ENCODE assay signal across 33 cellular contexts in genomic region chr3:129360705-129361460, GRCh38.
DNase-seq lines count a peak whose midpoint lies in the region; ATAC-seq and TF ChIP-seq lines count a peak whose summit lies in the region.
"Had no signal": no experiment of that assay in that cellular context is flagged by ENCODE, and none has a peak within 500 bp of the region (broad histone marks: within the 10 kb centered on the region; RNA-seq: fewer than 3 reads in every experiment).

No MANE protein-coding gene starts in this region.

- intact Hi-C loops in Panc1 (cut with micrococcal nuclease; ENCODE audit: unreplicated experiment) = no loop called here

- ATAC-seq in Panc1 (peak; percentile 52), HG03135 (IDR thresholded peaks at IDR 0.05; ENCODE audit: unreplicated experiment) (no peak)
- ATAC-seq: foreskin keratinocyte; natural killer cell treated with Interleukin-12 subunit alpha and Interleukin-12 subunit beta and Interleukin-15 and Interleukin-18, amount 100 ng/mL, for 72 hours; pancreas had no signal

- DNase-seq in H9 (no peak), Panc1 (ENCODE audit: low read depth, low spot score) (no peak), neural progenitor cell (ENCODE audit: low spot score) (peak; percentile 51), H4 (ENCODE audit: low spot score) (no peak), NOMO-1 treated with DMSO at 0.1 percent for 48 hours (lab: John Stamatoyannopoulos, UW; ENCODE audit: unreplicated experiment) (no peak), NCI-H2107 (lab: John Stamatoyannopoulos, UW) (no peak)
- DNase-seq: activated CD4-positive, alpha-beta T cell treated with anti-CD3 and anti-CD28 coated beads, Interleukin-2, amount 10 ng/mL, durations not matched to agents 24 days and 14 days; activated gamma-delta T cell; activated naive CD8-positive, alpha-beta T cell treated with anti-CD3 and anti-CD28 coated beads for 36 hours; activated T-cell treated with anti-CD3 and anti-CD28 coated beads, Interleukin-2, amount 50 U/mL, for 24 hours; DMS79; foreskin keratinocyte; GDM1; kidney glomerular epithelial cell; MG63; NCI-H2029; Peyer's patch; SHP77 treated with DMSO at 0.1 percent for 48 hours; stimulated activated CD4-positive, alpha-beta T cell treated with anti-CD3 and anti-CD28 coated beads, Interleukin-1b, Interleukin-23, amount 100 ng/mL, for 48 hours; T-helper 9 cell; testis had no signal

- H3K9ac ChIP-seq in H9 (ENCODE audit: extremely low read depth, insufficient read length, low read length) (no peak overlapping the region), neural progenitor cell (no peak overlapping the region)
- H3K9ac ChIP-seq: KMS-11 had no signal

- no peaks in the 10 kb centered on the region for H3K79me1 ChIP-seq in H9 (ENCODE audit: insufficient read depth, low read depth, low read length, poor library complexity, severe bottlenecking)

- H4K5ac ChIP-seq in H9 (ENCODE audit: insufficient read length, low read depth, low read length) = no peak overlapping the region

- no peak overlapping the region for H2AFZ ChIP-seq in H9 (ENCODE audit: low read length)
- H2AFZ ChIP-seq in neural progenitor cell (replicated peaks) = peak overlapping the region; percentile 8

- H3K27me3 Mint-ChIP-seq in H9 (ENCODE audit: low read depth) (peaks cover 12% of the 10 kb centered on the region), neural progenitor cell (ENCODE audit: insufficient read depth, low read depth) (peaks cover 12% of the 10 kb centered on the region)
- H3K27me3 Mint-ChIP-seq: activated CD4-positive, alpha-beta T cell treated with anti-CD3 and anti-CD28 coated beads, Interleukin-2, amount 10 ng/mL, durations not matched to agents 24 days and 14 days; activated naive CD8-positive, alpha-beta T cell treated with anti-CD3 and anti-CD28 coated beads for 36 hours; activated T-cell treated with anti-CD3 and anti-CD28 coated beads, Interleukin-2, amount 50 U/mL, for 24 hours; natural killer cell treated with Interleukin-12 subunit alpha and Interleukin-12 subunit beta and Interleukin-15 and Interleukin-18, amount 100 ng/mL, for 72 hours; stimulated activated naive CD8-positive, alpha-beta T cell treated with anti-CD3 and anti-CD28 coated beads, Interleukin-15, Interleukin-2, amounts not matched to agents 100 ng/mL and 50 ng/mL, for 24 hours had no signal

- H3F3A ChIP-seq in neural progenitor cell (ENCODE audit: low read depth) = peaks cover 18% of the 10 kb centered on the region

- no peak overlapping the region for H3T11ph ChIP-seq in H9 (ENCODE audit: low read length)

- H3K27me3 ChIP-seq in H9 (ENCODE audit: insufficient read depth, low read length) = no peaks in the 10 kb centered on the region
- H3K27me3 ChIP-seq in Panc1 (ENCODE audit: control insufficient read depth, insufficient read depth, low read length) = no peaks in the 10 kb centered on the region
- H3K27me3 ChIP-seq in ectodermal cell (ENCODE audit: control insufficient read depth, insufficient read depth, low read length, poor library complexity, severe bottlenecking) = no peaks in the 10 kb centered on the region
- H3K27me3 ChIP-seq in neural progenitor cell = no peaks in the 10 kb centered on the region
- H3K27me3 ChIP-seq: ascending aorta, heart left ventricle, MG63, pancreas, Peyer's patch, testis had no signal

- H3K79me2 ChIP-seq in H9 (ENCODE audit: insufficient read depth, low read length) = no peaks in the 10 kb centered on the region
- H3K79me2 ChIP-seq in neural progenitor cell (ENCODE audit: low read depth) = no peaks in the 10 kb centered on the region

- H2AK5ac ChIP-seq in H9 (ENCODE audit: insufficient read length, low read length) = no peak overlapping the region

- no peak overlapping the region for H3K18ac ChIP-seq in H9 (ENCODE audit: insufficient read length, low read depth, low read length)

- no CpG with 5 or more reads among the region's 13 CpGs for WGBS in H9 (ENCODE audit: extremely low coverage, insufficient read length, low lambda C conversion rate)
- 87 to 92% methylated on average over 13 of the region's 13 CpGs for WGBS in ectodermal cell, 2 experiments

- H3K36me3 ChIP-seq in Panc1 (ENCODE audit: control insufficient read depth, insufficient read depth, low read length) (no peaks in the 10 kb centered on the region), ectodermal cell (ENCODE audit: control insufficient read depth, insufficient read depth, low read length) (no peaks in the 10 kb centered on the region), neural progenitor cell (no peaks in the 10 kb centered on the region)
- H3K36me3 ChIP-seq: ascending aorta, esophagus muscularis mucosa, heart left ventricle, MG63, pancreas, Peyer's patch had no signal

- H3K4me1 Mint-ChIP-seq in H9 (peaks cover 13 to 26% of the 10 kb centered on the region in 2 experiments), neural progenitor cell (peaks cover 27% of the 10 kb centered on the region)
- H3K4me1 Mint-ChIP-seq: activated CD4-positive, alpha-beta T cell treated with anti-CD3 and anti-CD28 coated beads, Interleukin-2, amount 10 ng/mL, durations not matched to agents 24 days and 14 days; activated naive CD8-positive, alpha-beta T cell treated with anti-CD3 and anti-CD28 coated beads for 36 hours; central memory CD8-positive, alpha-beta T cell had no signal

- H4K20me1 ChIP-seq in H9 (ENCODE audit: control insufficient read depth, insufficient read depth, insufficient read length) = no peaks in the 10 kb centered on the region
- no peaks in the 10 kb centered on the region for H4K20me1 ChIP-seq in neural progenitor cell (ENCODE audit: low read depth)

- no peaks in the 10 kb centered on the region for H3K23me2 ChIP-seq in H9 (ENCODE audit: insufficient read length, low read depth, low read length, poor library complexity, severe bottlenecking)

- H3K27ac Mint-ChIP-seq in H9 = peak overlapping the region in 2 of 3 experiments; percentile 45 to 94; a peak in 2 of 7 replicates
- H3K27ac Mint-ChIP-seq in neural progenitor cell = peak overlapping the region; percentile 78
- H3K27ac Mint-ChIP-seq: activated CD4-positive, alpha-beta T cell treated with anti-CD3 and anti-CD28 coated beads, Interleukin-2, amount 10 ng/mL, durations not matched to agents 24 days and 14 days; activated naive CD8-positive, alpha-beta T cell treated with anti-CD3 and anti-CD28 coated beads for 36 hours; activated T-cell treated with anti-CD3 and anti-CD28 coated beads, Interleukin-2, amount 50 U/mL, for 24 hours; natural killer cell treated with Interleukin-12 subunit alpha and Interleukin-12 subunit beta and Interleukin-15 and Interleukin-18, amount 100 ng/mL, for 72 hours; stimulated activated naive CD8-positive, alpha-beta T cell treated with anti-CD3 and anti-CD28 coated beads, Interleukin-15, Interleukin-2, amounts not matched to agents 100 ng/mL and 50 ng/mL, for 24 hours had no signal

- H3K9me3 ChIP-seq in H9 (ENCODE audit: control insufficient read depth, low read depth, low read length) = no peaks in the 10 kb centered on the region
- no peaks in the 10 kb centered on the region for H3K9me3 ChIP-seq in Panc1 (ENCODE audit: control insufficient read depth, insufficient read depth, low read depth, low read length)
- no peaks in the 10 kb centered on the region for H3K9me3 ChIP-seq in ectodermal cell (ENCODE audit: control insufficient read depth, low read length)
- no peaks in the 10 kb centered on the region for H3K9me3 ChIP-seq in neural progenitor cell (ENCODE audit: low read depth)
- H3K9me3 ChIP-seq: ascending aorta, esophagus muscularis mucosa, heart left ventricle, MG63, pancreas, Peyer's patch, testis had no signal

- no peak overlapping the region for H4K8ac ChIP-seq in H9 (replicated peaks; ENCODE audit: insufficient read length, low read depth, low read length)

- H3K14ac ChIP-seq in H9 (ENCODE audit: insufficient read depth, low read length) = no peak overlapping the region

- no peak overlapping the region for H3K4me3 Mint-ChIP-seq in H9
- H3K4me3 Mint-ChIP-seq in neural progenitor cell = no peak overlapping the region
- H3K4me3 Mint-ChIP-seq: activated CD4-positive, alpha-beta T cell treated with anti-CD3 and anti-CD28 coated beads, Interleukin-2, amount 10 ng/mL, durations not matched to agents 24 days and 14 days; activated naive CD8-positive, alpha-beta T cell treated with anti-CD3 and anti-CD28 coated beads for 36 hours; activated T-cell treated with anti-CD3 and anti-CD28 coated beads, Interleukin-2, amount 50 U/mL, for 24 hours; CD14-positive monocyte; central memory CD8-positive, alpha-beta T cell; natural killer cell treated with Interleukin-12 subunit alpha and Interleukin-12 subunit beta and Interleukin-15 and Interleukin-18, amount 100 ng/mL, for 72 hours; stimulated activated naive CD8-positive, alpha-beta T cell treated with anti-CD3 and anti-CD28 coated beads, Interleukin-15, Interleukin-2, amounts not matched to agents 100 ng/mL and 50 ng/mL, for 24 hours had no signal

- peaks cover 15 to 20% of the 10 kb centered on the region in 2 experiments for H3K9me3 Mint-ChIP-seq in H9
- H3K9me3 Mint-ChIP-seq in neural progenitor cell = peaks cover 13% of the 10 kb centered on the region
- H3K9me3 Mint-ChIP-seq: activated CD4-positive, alpha-beta T cell treated with anti-CD3 and anti-CD28 coated beads, Interleukin-2, amount 10 ng/mL, durations not matched to agents 24 days and 14 days; activated naive CD8-positive, alpha-beta T cell treated with anti-CD3 and anti-CD28 coated beads for 36 hours; activated T-cell treated with anti-CD3 and anti-CD28 coated beads, Interleukin-2, amount 50 U/mL, for 24 hours; central memory CD8-positive, alpha-beta T cell; natural killer cell treated with Interleukin-12 subunit alpha and Interleukin-12 subunit beta and Interleukin-15 and Interleukin-18, amount 100 ng/mL, for 72 hours; stimulated activated naive CD8-positive, alpha-beta T cell treated with anti-CD3 and anti-CD28 coated beads, Interleukin-15, Interleukin-2, amounts not matched to agents 100 ng/mL and 50 ng/mL, for 24 hours had no signal

- no peak overlapping the region for H2BK12ac ChIP-seq in H9 (ENCODE audit: insufficient read length, low read depth, low read length)

- H2BK120ac ChIP-seq in H9 (ENCODE audit: low read depth, low read length, poor library complexity, severe bottlenecking) = no peak overlapping the region

- no peak overlapping the region for H4K91ac ChIP-seq in H9 (ENCODE audit: insufficient read length, low read depth, low read length)

- no peak overlapping the region for H2BK20ac ChIP-seq in H9 (ENCODE audit: low read depth, low read length, poor library complexity, severe bottlenecking)

- POLR2A ChIA-PET in Panc1 (lab: Charles Lee) = no interaction called here

- H3K23ac ChIP-seq in H9 (ENCODE audit: insufficient read length, low read depth, low read length) = no peak overlapping the region

- no peak overlapping the region for H3K56ac ChIP-seq in H9 (ENCODE audit: insufficient read length, low read depth, low read length)

- H3K27ac ChIP-seq in H9 (ENCODE audit: insufficient read length, low read depth, low read length) (no peak overlapping the region), Panc1 (ENCODE audit: low read length) (no peak overlapping the region), ectodermal cell (ENCODE audit: insufficient read depth, low read depth, low read length, poor library complexity, severe bottlenecking) (peak overlapping the region; percentile 36), neural progenitor cell (peak overlapping the region; percentile 25)
- H3K27ac ChIP-seq: ascending aorta, esophagus muscularis mucosa, foreskin keratinocyte, heart left ventricle, KMS-11, pancreas, Peyer's patch, testis had no signal

- in situ Hi-C loops in Panc1 (cut with HindIII; ENCODE audit: low pct_unique_long_range_greater_than_20kb, low sequenced_read_pairs) = no loop called here

- H2BK5ac ChIP-seq in H9 (ENCODE audit: insufficient read length, low read length) = no peak overlapping the region

- no peak; the same call in 2 of the 3 replicates for TF ChIP-seq CTCF in H9 (conservative IDR thresholded peaks at IDR 0.05)
- TF ChIP-seq CTCF in Panc1 (IDR thresholded peaks at IDR 0.05) = no peak
- TF ChIP-seq CTCF in neural progenitor cell (IDR thresholded peaks at IDR 0.05) = no peak

- H3K4me2 ChIP-seq in H9 (ENCODE audit: insufficient read depth, insufficient read length, low read length) (no peak overlapping the region), neural progenitor cell (peak overlapping the region; percentile 1)
- H3K4me2 ChIP-seq: KMS-11 had no signal

- H2BK15ac ChIP-seq in H9 (ENCODE audit: low read depth, low read length) = no peak overlapping the region

- CTCF ChIA-PET in Panc1 (lab: Charles Lee) = interaction anchor here (1.0 kb wide), 1 partner anchor 22 kb away, joined by 3 read pairs; no protein-coding TSS in a partner anchor

- no peak overlapping the region for H3K4ac ChIP-seq in H9 (ENCODE audit: low read depth, low read length)

- H3K36me3 Mint-ChIP-seq in H9 (ENCODE audit: insufficient read depth in 1 of 3, low read depth in 3 of 3) = peaks cover 8 to 10% (median 9%) of the 10 kb centered on the region in 3 experiments; a peak in 5 of 7 replicates
- peaks cover 4% of the 10 kb centered on the region for H3K36me3 Mint-ChIP-seq in neural progenitor cell
- H3K36me3 Mint-ChIP-seq: activated naive CD8-positive, alpha-beta T cell treated with anti-CD3 and anti-CD28 coated beads for 36 hours; CD14-positive monocyte; natural killer cell treated with Interleukin-12 subunit alpha and Interleukin-12 subunit beta and Interleukin-15 and Interleukin-18, amount 100 ng/mL, for 72 hours had no signal

- BruUV-seq in Panc1 (replicated peaks; lab: Mats Ljungman, UMichigan) = no TSS peak

- H3K4me3 ChIP-seq in Panc1 (ENCODE audit: low read depth in 2 of 2, low read length in 2 of 2) (no peak overlapping the region), ectodermal cell (ENCODE audit: insufficient read depth, low read depth, low read length) (no peak overlapping the region), neural progenitor cell (no peak overlapping the region)
- H3K4me3 ChIP-seq: ascending aorta, esophagus muscularis mucosa, heart left ventricle, lung, MG63, pancreas, Peyer's patch, testis had no signal

- H3K4me1 ChIP-seq in H9 (ENCODE audit: insufficient read depth, low read length) = no peaks in the 10 kb centered on the region; the same call in 1 of the 2 replicates
- no peaks in the 10 kb centered on the region; the same call in 1 of the 2 replicates for H3K4me1 ChIP-seq in Panc1 (ENCODE audit: control insufficient read depth, insufficient read depth, low read length)
- H3K4me1 ChIP-seq in ectodermal cell (ENCODE audit: control insufficient read depth, insufficient read depth, low read length) = peaks cover 17% of the 10 kb centered on the region
- peaks cover 25% of the 10 kb centered on the region for H3K4me1 ChIP-seq in neural progenitor cell
- H3K4me1 ChIP-seq: ascending aorta, esophagus muscularis mucosa, foreskin keratinocyte, pancreas, Peyer's patch, testis had no signal

Comparison
In these comparisons a context has a peak if more than half of its experiments do, and no peak if none do; other contexts are left out.
1. H3K27ac ChIP-seq: peak in ectodermal cell (single experiment) and neural progenitor cell (single experiment); none in H9 (single experiment) and Panc1 (single experiment).